8 cellular contexts compared by ENCODE assay signal in the genomic region with DNA sequence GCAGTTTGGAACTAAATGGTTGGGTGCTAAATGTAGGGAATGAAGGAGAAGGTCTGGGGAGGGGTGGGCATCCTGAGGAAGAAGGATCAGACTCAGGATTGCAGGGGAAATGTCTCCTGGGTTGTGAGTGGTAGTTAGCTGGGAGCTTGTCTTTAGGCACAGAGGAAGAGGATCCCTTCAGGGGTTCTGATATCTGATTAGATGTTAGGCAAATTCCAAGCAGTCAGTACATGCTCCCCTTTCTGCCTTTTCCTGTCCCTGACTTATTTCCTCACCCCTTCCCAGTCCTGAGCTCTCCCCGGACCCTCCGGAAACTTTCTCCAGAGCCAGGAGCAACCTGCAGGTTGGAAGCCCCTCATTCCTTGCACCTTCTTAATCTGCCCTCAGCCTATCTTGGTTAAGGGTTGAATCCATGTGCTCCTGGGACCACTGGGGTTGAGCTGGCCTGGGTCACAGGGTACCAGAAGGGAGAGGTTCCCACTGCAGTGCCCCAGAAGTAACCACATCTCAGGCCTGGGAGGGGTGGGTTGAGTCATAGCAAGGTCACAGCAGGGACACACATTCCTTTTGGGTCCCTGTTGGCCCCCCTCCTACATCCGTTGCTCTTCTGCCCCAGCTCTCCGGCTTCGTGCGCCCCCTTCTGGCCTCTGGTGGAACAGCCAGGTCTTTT. TPM values are rescaled to one million over a fixed set of nuclear protein-coding genes. Genes with fewer than 3 reads are reported as not detected.
DNase-seq lines count a peak whose midpoint lies in the region; ATAC-seq and TF ChIP-seq lines count a peak whose summit lies in the region.

No MANE protein-coding gene starts in this region.

- intact Hi-C loops in ovary (cut with DNase I) = loop anchor here (1.0 to 2.0 kb wide), 2 partner anchors 31 to 32 kb away; no protein-coding TSS in a partner anchor

- peak; percentile 96 for DNase-seq in GM03348 (ENCODE audit: low spot score)
- peak; percentile 24 for DNase-seq in NCI-H1048 (lab: John Stamatoyannopoulos, UW)
- DNase-seq in activated naive CD4-positive, alpha-beta T cell treated with anti-CD3 and anti-CD28 coated beads, Interleukin-2, amount 50 U/mL, for 72 hours (ENCODE audit: low spot score in 2 of 2) = peak; percentile 84 to 93
- peak; percentile 88 for DNase-seq in glutamatergic neuron
- peak; percentile 93 to 97 (median 95) for DNase-seq in ovary
- no peak for DNase-seq in cortex of kidney (lab: John Stamatoyannopoulos, UW)

- H3K36me3 ChIP-seq in ovary = no peaks in the 10 kb centered on the region

- peaks cover 8% of the 10 kb centered on the region for H3K4me1 Mint-ChIP-seq in glutamatergic neuron (ENCODE audit: low read depth, unreplicated experiment)

- H3K9me3 Mint-ChIP-seq in activated naive CD4-positive, alpha-beta T cell treated with anti-CD3 and anti-CD28 coated beads, Interleukin-2, amount 50 U/mL, for 72 hours = no peaks in the 10 kb centered on the region
- peaks cover 6% of the 10 kb centered on the region for H3K9me3 Mint-ChIP-seq in glutamatergic neuron (ENCODE audit: unreplicated experiment)

- no peaks in the 10 kb centered on the region for H3K9me3 ChIP-seq in ovary

- H3K4me3 Mint-ChIP-seq in glutamatergic neuron (ENCODE audit: unreplicated experiment) = peak overlapping the region; percentile 71

- H3K27ac ChIP-seq in ovary = peak overlapping the region; percentile 59 to 75
- peak overlapping the region; percentile 74 for H3K27ac ChIP-seq in temporal lobe (ENCODE audit: low read depth, low read length)

- no peak for TF ChIP-seq POLR2A in ovary (IDR thresholded peaks at IDR 0.05)

- TF ChIP-seq CTCF in glutamatergic neuron (IDR thresholded peaks at IDR 0.05; ENCODE audit: partially characterized antibody, unreplicated experiment) (peak; percentile 93), ovary (IDR thresholded peaks at IDR 0.05) (peak; percentile 90 to 96 (median 93))

- H3K4me1 ChIP-seq in ovary (ENCODE audit: insufficient read depth) = peaks cover 14% of the 10 kb centered on the region

- no peaks in the 10 kb centered on the region for H3K36me3 Mint-ChIP-seq in activated naive CD4-positive, alpha-beta T cell treated with anti-CD3 and anti-CD28 coated beads, Interleukin-2, amount 50 U/mL, for 72 hours
- H3K36me3 Mint-ChIP-seq in glutamatergic neuron (ENCODE audit: unreplicated experiment) = no peaks in the 10 kb centered on the region

- peaks cover 32% of the 10 kb centered on the region for H3K27me3 Mint-ChIP-seq in glutamatergic neuron (ENCODE audit: unreplicated experiment)

- peak overlapping the region; percentile 58 to 62 for H3K27ac Mint-ChIP-seq in activated naive CD4-positive, alpha-beta T cell treated with anti-CD3 and anti-CD28 coated beads, Interleukin-2, amount 50 U/mL, for 72 hours
- no peak overlapping the region for H3K27ac Mint-ChIP-seq in glutamatergic neuron (ENCODE audit: unreplicated experiment)

- peak; percentile 68 for ATAC-seq in SK-N-SH treated with all-trans-retinoic acid at 6 μM for 48 hours
- ATAC-seq in activated naive CD4-positive, alpha-beta T cell treated with anti-CD3 and anti-CD28 coated beads, Interleukin-2, amount 50 U/mL, for 72 hours = peak; percentile 68 to 71

- no peaks in the 10 kb centered on the region for H3K27me3 ChIP-seq in ovary

- peak; percentile 26 for TF ChIP-seq EP300 in ovary (IDR thresholded peaks at IDR 0.05)

- WGBS in ovary, 3 donors = 10 to 16% (median 10%) methylated on average over 6 of the region's 6 CpGs

- H3K4me3 ChIP-seq in ovary = peak overlapping the region; percentile 51

TF ChIP-seq in SK-N-SH treated with all-trans-retinoic acid at 6 μM for 48 hours, 23 proteins besides CTCF, POLR2A, EP300 and RAD21 (continues in another document):
- no peak for TF ChIP-seq BACH2 (CRISPR knock-in tag; IDR thresholded peaks at IDR 0.05; ENCODE audit: borderline replicate concordance)
- no peak for TF ChIP-seq POU6F1 (CRISPR knock-in tag; IDR thresholded peaks at IDR 0.05; ENCODE audit: borderline replicate concordance, low read depth)
- no peak for TF ChIP-seq OSR1 (CRISPR knock-in tag; IDR thresholded peaks at IDR 0.05)
- TF ChIP-seq ZNF70 (CRISPR knock-in tag; IDR thresholded peaks at IDR 0.05) = no peak
- TF ChIP-seq ZC3H10 (CRISPR knock-in tag; IDR thresholded peaks at IDR 0.05) = no peak
- TF ChIP-seq ZNF565 (CRISPR knock-in tag; conservative IDR thresholded peaks at IDR 0.05; ENCODE audit: low read depth) = no peak
- TF ChIP-seq, protein P1, sequence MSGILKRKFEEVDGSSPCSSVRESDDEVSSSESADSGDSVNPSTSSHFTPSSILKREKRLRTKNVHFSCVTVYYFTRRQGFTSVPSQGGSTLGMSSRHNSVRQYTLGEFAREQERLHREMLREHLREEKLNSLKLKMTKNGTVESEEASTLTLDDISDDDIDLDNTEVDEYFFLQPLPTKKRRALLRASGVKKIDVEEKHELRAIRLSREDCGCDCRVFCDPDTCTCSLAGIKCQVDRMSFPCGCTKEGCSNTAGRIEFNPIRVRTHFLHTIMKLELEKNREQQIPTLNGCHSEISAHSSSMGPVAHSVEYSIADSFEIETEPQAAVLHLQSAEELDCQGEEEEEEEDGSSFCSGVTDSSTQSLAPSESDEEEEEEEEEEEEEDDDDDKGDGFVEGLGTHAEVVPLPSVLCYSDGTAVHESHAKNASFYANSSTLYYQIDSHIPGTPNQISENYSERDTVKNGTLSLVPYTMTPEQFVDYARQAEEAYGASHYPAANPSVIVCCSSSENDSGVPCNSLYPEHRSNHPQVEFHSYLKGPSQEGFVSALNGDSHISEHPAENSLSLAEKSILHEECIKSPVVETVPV (CRISPR knock-in tag; IDR thresholded peaks at IDR 0.05) = no peak
- TF ChIP-seq ISL1 (CRISPR knock-in tag; IDR thresholded peaks at IDR 0.05) = no peak
- TF ChIP-seq SNAI2 (CRISPR knock-in tag; IDR thresholded peaks at IDR 0.05) = no peak
- 0 out of 2 replicates have a peak, but pooled peaks have one; percentile 13 for TF ChIP-seq RARB (CRISPR knock-in tag; IDR thresholded peaks at IDR 0.05)
- peak; percentile 76 for TF ChIP-seq ZFP3 (CRISPR knock-in tag; IDR thresholded peaks at IDR 0.05)
- TF ChIP-seq ESRRG (CRISPR knock-in tag; IDR thresholded peaks at IDR 0.05) = no peak
- TF ChIP-seq ZNF8 (CRISPR knock-in tag; IDR thresholded peaks at IDR 0.05) = no peak
- TF ChIP-seq PPARA (CRISPR knock-in tag; IDR thresholded peaks at IDR 0.05; ENCODE audit: borderline replicate concordance) = no peak
- TF ChIP-seq ZFP30 (CRISPR knock-in tag; IDR thresholded peaks at IDR 0.05) = no peak
- no peak for TF ChIP-seq GLIS3 (CRISPR knock-in tag; IDR thresholded peaks at IDR 0.05)
- TF ChIP-seq TCF4 (CRISPR knock-in tag; IDR thresholded peaks at IDR 0.05; ENCODE audit: borderline replicate concordance) = no peak
- peak; percentile 93; the same call in 1 of the 2 replicates for TF ChIP-seq CSDC2 (CRISPR knock-in tag; IDR thresholded peaks at IDR 0.05)

RNA-seq across cellular contexts. Expression of gene IGFBP6, which starts 1.6 kb away (rescaled TPM):
- total RNA-seq in activated naive CD4-positive, alpha-beta T cell treated with anti-CD3 and anti-CD28 coated beads, Interleukin-2, amount 50 U/mL, for 72 hours = 1 to 10 TPM; 1.5 to 3.6 TPM
- not detected for total RNA-seq in glutamatergic neuron (ENCODE audit: unreplicated experiment)
- total RNA-seq in ovary = 100 to 1,000 TPM in 6 of 7 donors, 10 to 100 TPM in 1; 81.3 to 685 (median 224) TPM
- polyA plus RNA-seq in ovary = 100 to 1,000 TPM in 1 of 2 donors, 10 to 100 TPM in 1; 78.9 to 112 TPM
- total RNA-seq in temporal lobe = 6.4 TPM

RNA-seq across cellular contexts. Expression of gene SOAT2, which starts 4.2 kb away (rescaled TPM):
- total RNA-seq in activated naive CD4-positive, alpha-beta T cell treated with anti-CD3 and anti-CD28 coated beads, Interleukin-2, amount 50 U/mL, for 72 hours = under 1 TPM; 0.35 to 0.59 TPM
- total RNA-seq in glutamatergic neuron (ENCODE audit: unreplicated experiment) = not detected
- under 1 TPM in 3 of 7 donors, not detected in 4; 0.17 to 0.72 (median 0.53) TPM for total RNA-seq in ovary
- under 1 TPM; 0.07 to 0.28 TPM for polyA plus RNA-seq in ovary
- total RNA-seq in temporal lobe = not detected

RNA-seq across cellular contexts. Expression of gene SPRYD3, which starts 19.9 kb away (rescaled TPM):
- 10 to 100 TPM; 19.2 to 22.2 TPM for total RNA-seq in activated naive CD4-positive, alpha-beta T cell treated with anti-CD3 and anti-CD28 coated beads, Interleukin-2, amount 50 U/mL, for 72 hours
- total RNA-seq in glutamatergic neuron (ENCODE audit: unreplicated experiment) (13.9 TPM), ovary (10 to 100 TPM; 28.5 to 88.1 (median 79.9) TPM), temporal lobe (22.9 TPM)
- 10 to 100 TPM; 36.9 to 39.9 TPM for polyA plus RNA-seq in ovary

RNA-seq across cellular contexts. Expression of gene TNS2, which starts 49.3 kb away (rescaled TPM):
- 1 to 10 TPM; 1.2 to 2.1 TPM for total RNA-seq in activated naive CD4-positive, alpha-beta T cell treated with anti-CD3 and anti-CD28 coated beads, Interleukin-2, amount 50 U/mL, for 72 hours
- 2.5 TPM for total RNA-seq in glutamatergic neuron (ENCODE audit: unreplicated experiment)
- total RNA-seq in ovary = 100 to 1,000 TPM in 6 of 7 donors, 10 to 100 TPM in 1; 88.7 to 255 (median 190) TPM
- 100 to 1,000 TPM in 1 of 2 donors, 10 to 100 TPM in 1; 66.8 to 161 TPM for polyA plus RNA-seq in ovary
- 13.5 TPM for total RNA-seq in temporal lobe

Comparison
In these comparisons a context has a peak if more than half of its experiments do, and no peak if none do; other contexts are left out.
1. RNA of gene IGFBP6, which starts 1.6 kb away (total RNA-seq): 81.3 to 685 TPM in ovary; 6.4 TPM in temporal lobe (single experiment), 1.5 to 3.6 TPM in activated naive CD4-positive, alpha-beta T cell treated with anti-CD3 and anti-CD28 coated beads, Interleukin-2, amount 50 U/mL, for 72 hours and not detected in glutamatergic neuron (single experiment); every median in the first group is over 10 times any median in the second.